16 cellular contexts compared by ENCODE assay signal in genomic region chr15:96807361-96807760, GRCh38.
DNase-seq lines count a peak whose midpoint lies in the region; TF ChIP-seq lines count a peak whose summit lies in the region.
"Had no signal": no experiment of that assay in that cellular context is flagged by ENCODE, and none has a peak within 500 bp of the region (broad histone marks: within the 10 kb centered on the region; RNA-seq: fewer than 3 reads in every experiment).

No MANE protein-coding gene starts in this region.

- in situ Hi-C loops in G401 (cut with HindIII; ENCODE audit: low sequenced_read_pairs), result no loop called here

- no peak overlapping the region for H3K27ac ChIP-seq in trophoblast cell (ENCODE audit: low read depth, low read length)
- H3K27ac ChIP-seq: BLaER1 treated with 17β-estradiol and CSF1 and Interleukin-3, amounts not matched to agents 10 nM and 100 nM had no signal

- H3K4me2 ChIP-seq in trophoblast cell (ENCODE audit: low read length), result no peak overlapping the region
- H3K4me2 ChIP-seq: BLaER1 treated with 17β-estradiol and CSF1 and Interleukin-3, amounts not matched to agents 10 nM and 100 nM had no signal

- no peak overlapping the region for H2AFZ ChIP-seq in trophoblast cell (ENCODE audit: insufficient read depth, low read length, poor library complexity)

- no peak for TF ChIP-seq CTCF in epithelial cell of esophagus (IDR thresholded peaks at IDR 0.05; ENCODE audit: insufficient read depth, low read depth, low read length, missing control alignments)

- H3K79me2 ChIP-seq in trophoblast cell (ENCODE audit: control insufficient read depth, insufficient read depth, low read length, poor library complexity), result no peaks in the 10 kb centered on the region

- H2BK5ac ChIP-seq in trophoblast cell (ENCODE audit: low read depth, low read length, poor library complexity), result no peak overlapping the region

- no peak overlapping the region for H2BK12ac ChIP-seq in trophoblast cell (ENCODE audit: low read length)

- H3K9ac ChIP-seq in trophoblast cell (ENCODE audit: low read length), result no peak overlapping the region
- H3K9ac ChIP-seq: BLaER1 treated with 17β-estradiol and CSF1 and Interleukin-3, amounts not matched to agents 10 nM and 100 nM had no signal

- H3K4me3 ChIP-seq in epithelial cell of esophagus (ENCODE audit: low read length), result no peak overlapping the region
- no peak overlapping the region for H3K4me3 ChIP-seq in trophoblast cell (ENCODE audit: low read depth, low read length)
- no peak overlapping the region for H3K4me3 ChIP-seq in MG63
- H3K4me3 ChIP-seq: BLaER1 treated with 17β-estradiol and CSF1 and Interleukin-3, amounts not matched to agents 10 nM and 100 nM had no signal

- H4K91ac ChIP-seq in trophoblast cell (ENCODE audit: low read depth, low read length), result no peak overlapping the region

- H3K14ac ChIP-seq in trophoblast cell (ENCODE audit: low read length), result no peak overlapping the region

- no peak overlapping the region for H2AK5ac ChIP-seq in trophoblast cell (ENCODE audit: low read length)

- DNase-seq in ELR (ENCODE audit: low read depth), result peak; percentile 6
- peak; percentile 3 for DNase-seq in epithelial cell of esophagus (ENCODE audit: low read depth)
- DNase-seq in kidney glomerular epithelial cell (lab: John Stamatoyannopoulos, UW), result peak; percentile 32
- no peak for DNase-seq in trophoblast cell
- DNase-seq in G401 (ENCODE audit: low spot score), result no peak
- no peak for DNase-seq in activated CD4-positive, alpha-beta T cell treated with anti-CD3 and anti-CD28 coated beads, Interleukin-2, amount 50 U/mL, for 4 hours
- DNase-seq in nucleus accumbens (lab: John Stamatoyannopoulos, UW), result no peak
- DNase-seq in MG63, result no peak
- DNase-seq: CD8-positive, alpha-beta T cell; DMS 273 treated with DMSO at 0.1 percent for 48 hours; DMS53; DND-41; GF-D8; GOT3; H9 had no signal

- no peaks in the 10 kb centered on the region for H3K79me1 ChIP-seq in trophoblast cell (ENCODE audit: low read length)

- H3K9me3 ChIP-seq in trophoblast cell (ENCODE audit: insufficient read depth, low read depth, low read length) (peaks cover 3% of the 10 kb centered on the region), MG63 (no peaks in the 10 kb centered on the region)
- H3K9me3 ChIP-seq: BLaER1 treated with 17β-estradiol and CSF1 and Interleukin-3, amounts not matched to agents 10 nM and 100 nM had no signal

- H3K23ac ChIP-seq in trophoblast cell (ENCODE audit: low read length), result peak overlapping the region; percentile 42

- no peak overlapping the region for H2BK120ac ChIP-seq in trophoblast cell (ENCODE audit: insufficient read depth, low read length, poor library complexity)

- WGBS in trophoblast cell (ENCODE audit: extremely low coverage, insufficient coverage, insufficient read length), result no CpG with 5 or more reads among the region's 4 CpGs

- H4K8ac ChIP-seq in trophoblast cell (ENCODE audit: low read depth, low read length), result no peak overlapping the region

- no peak overlapping the region for H3K4ac ChIP-seq in trophoblast cell (ENCODE audit: low read depth, low read length)

- no peaks in the 10 kb centered on the region for H3K4me1 ChIP-seq in trophoblast cell (ENCODE audit: control insufficient read depth in 1 of 2, insufficient read depth in 2 of 2, low read length in 2 of 2)
- H3K4me1 ChIP-seq: BLaER1 treated with 17β-estradiol and CSF1 and Interleukin-3, amounts not matched to agents 10 nM and 100 nM had no signal

- H3K18ac ChIP-seq in trophoblast cell (ENCODE audit: low read length), result no peak overlapping the region

- H3K36me3 ChIP-seq in trophoblast cell (ENCODE audit: control insufficient read depth in 1 of 2, insufficient read depth in 2 of 2, low read length in 2 of 2) (no peaks in the 10 kb centered on the region), MG63 (no peaks in the 10 kb centered on the region)
- H3K36me3 ChIP-seq: BLaER1 treated with 17β-estradiol and CSF1 and Interleukin-3, amounts not matched to agents 10 nM and 100 nM had no signal

- no peak overlapping the region for H4K12ac ChIP-seq in trophoblast cell (ENCODE audit: low read depth, low read length)

- H3K27me3 ChIP-seq in trophoblast cell (ENCODE audit: insufficient read depth, low read length) (no peaks in the 10 kb centered on the region), MG63 (no peaks in the 10 kb centered on the region)
- H3K27me3 ChIP-seq: BLaER1 treated with 17β-estradiol and CSF1 and Interleukin-3, amounts not matched to agents 10 nM and 100 nM had no signal

Comparison
In these comparisons a context has a peak if more than half of its experiments do, and no peak if none do; other contexts are left out.
1. DNase-seq: peak in ELR (single experiment), epithelial cell of esophagus (single experiment) and kidney glomerular epithelial cell (single experiment); none in trophoblast cell (0 of 2), G401 (single experiment), activated CD4-positive, alpha-beta T cell treated with anti-CD3 and anti-CD28 coated beads, Interleukin-2, amount 50 U/mL, for 4 hours (0 of 2), nucleus accumbens (0 of 56) and MG63 (single experiment).